17 cellular contexts compared by ENCODE assay signal in the genomic region with DNA sequence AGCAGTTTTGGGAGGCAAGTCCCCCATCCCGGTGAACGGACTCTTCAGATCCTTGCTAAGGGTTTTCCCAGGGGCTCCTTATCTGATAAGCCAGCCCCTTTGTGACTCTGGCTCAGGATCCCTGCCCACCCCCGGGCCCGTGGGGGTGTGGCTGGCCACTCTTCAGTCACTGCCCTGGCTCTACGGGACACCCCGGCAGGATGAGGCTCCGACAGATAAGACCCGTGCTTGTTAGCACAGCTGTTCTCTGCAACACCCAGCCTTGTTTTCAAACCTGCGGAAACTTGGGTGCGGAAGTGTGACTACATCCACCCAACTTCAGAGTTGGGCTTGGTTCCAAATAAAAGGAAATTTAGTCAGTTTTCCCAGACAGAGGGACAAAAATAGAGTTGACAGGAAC.
A peak's percentile ranks its signal among the peaks of the same experiment; 100 is the strongest.
DNase-seq lines count a peak whose midpoint lies in the region; ATAC-seq and TF ChIP-seq lines count a peak whose summit lies in the region.
"Had no signal": no experiment of that assay in that cellular context is flagged by ENCODE, and none has a peak within 500 bp of the region (broad histone marks: within the 10 kb centered on the region; RNA-seq: fewer than 3 reads in every experiment).

No MANE protein-coding gene starts in this region.

- H3K9me3 ChIP-seq in lower lobe of right lung (no peaks in the 10 kb centered on the region), subcutaneous abdominal adipose tissue (ENCODE audit: control insufficient read depth in 5 of 5, low read length in 5 of 5) (no peaks in the 10 kb centered on the region)

- H3K4me1 ChIP-seq in lower lobe of right lung (peaks cover 41% of the 10 kb centered on the region), subcutaneous abdominal adipose tissue (ENCODE audit: control insufficient read depth in 5 of 5, insufficient read depth in 5 of 5, low read length in 5 of 5) (peaks cover 0 to 49% (median 8%) of the 10 kb centered on the region in 5 donors)

- H3K27ac ChIP-seq in lower lobe of right lung (peak overlapping the region; percentile 24), subcutaneous abdominal adipose tissue (ENCODE audit: low read depth, low read length) (peak overlapping the region; percentile 54)

- peak; percentile 46 for ATAC-seq in esophagus mucosa
- ATAC-seq in lower lobe of right lung = peak; percentile 37 to 51
- ATAC-seq: natural killer cell treated with Interleukin-12 subunit alpha and Interleukin-12 subunit beta and Interleukin-15 and Interleukin-18, amount 100 ng/mL, for 72 hours; T-helper 17 cell had no signal

- intact Hi-C loops in lower lobe of right lung (cut with DNase I) = no loop called here

- H3K36me3 ChIP-seq in lower lobe of right lung = no peaks in the 10 kb centered on the region
- H3K36me3 ChIP-seq in subcutaneous abdominal adipose tissue (ENCODE audit: control insufficient read depth in 5 of 5, insufficient read depth in 5 of 5, low read length in 5 of 5) = no peaks in the 10 kb centered on the region

- DNase-seq in RPMI7951 (ENCODE audit: low read depth) (peak; percentile 84), lower lobe of right lung (no peak), DMS153 treated with DMSO at 0.1 percent for 48 hours (lab: John Stamatoyannopoulos, UW; ENCODE audit: unreplicated experiment) (no peak), cortex of kidney (lab: John Stamatoyannopoulos, UW) (no peak), amniotic stem cell (lab: John Stamatoyannopoulos, UW) (no peak), activated T-cell treated with anti-CD3 and anti-CD28 coated beads for 4 hours (no peak)
- DNase-seq: activated CD4-positive, CD25-positive, alpha-beta regulatory T cell; AML-193; cerebellar nuclear complex; DMS 273 treated with DMSO at 0.1 percent for 48 hours; NCI-H774; retina; stimulated activated CD4-positive, alpha-beta T cell treated with anti-CD3 and anti-CD28 coated beads, Interleukin-4, amount 100 ng/mL, for 24 hours; T-helper 17 cell had no signal

- no peak overlapping the region for H3K9ac ChIP-seq in subcutaneous abdominal adipose tissue (ENCODE audit: low read length in 5 of 5)

- no peak for TF ChIP-seq CTCF in lower lobe of right lung (IDR thresholded peaks at IDR 0.05)

- H3K4me3 ChIP-seq in lower lobe of right lung (no peak overlapping the region), subcutaneous abdominal adipose tissue (ENCODE audit: low read depth in 1 of 5, low read length in 5 of 5) (no peak overlapping the region)

- H3K27me3 ChIP-seq in lower lobe of right lung (ENCODE audit: low read depth) (peaks cover 4% of the 10 kb centered on the region), subcutaneous abdominal adipose tissue (ENCODE audit: control insufficient read depth in 5 of 5, insufficient read depth in 4 of 5, low read length in 5 of 5) (peaks cover 0 to 6% (median 0%) of the 10 kb centered on the region in 5 donors)
